Comparison of ENCODE assay signal across 27 cellular contexts in the genomic region with DNA sequence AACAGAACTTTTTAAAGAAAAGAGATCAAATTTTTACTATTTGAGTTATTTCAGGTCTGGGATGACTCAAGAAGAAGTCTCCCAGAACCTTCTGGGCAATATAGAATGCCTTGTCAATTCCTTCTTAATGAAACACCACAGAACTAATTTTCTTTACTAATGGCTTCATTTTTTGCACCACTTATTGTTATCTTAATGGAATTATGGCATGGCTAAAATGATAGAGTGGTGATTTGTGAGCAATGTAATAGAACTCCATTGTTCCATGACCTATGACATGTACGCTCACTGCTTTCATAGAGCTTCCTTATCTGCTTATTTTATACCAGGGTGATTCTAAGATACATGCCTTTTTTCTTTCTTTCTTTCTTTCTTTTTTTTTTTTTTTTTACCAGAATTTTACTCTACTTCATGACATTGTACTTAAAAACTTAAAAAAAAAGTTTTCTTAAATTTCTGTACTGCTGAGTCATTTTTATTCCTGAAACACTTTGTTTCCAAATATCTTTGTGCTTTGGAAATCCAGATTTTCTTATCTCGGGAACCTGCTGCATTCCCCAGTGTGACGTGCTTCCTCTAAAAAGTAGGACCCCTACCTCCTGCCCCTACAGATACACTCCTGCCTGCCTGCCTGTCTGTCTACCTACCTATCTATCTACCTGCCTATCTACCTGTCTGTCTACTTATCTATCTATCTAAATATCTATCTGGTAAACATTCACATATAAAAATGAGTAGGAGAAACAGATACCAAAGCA.
"Had no signal": no experiment of that assay in that cellular context is flagged by ENCODE, and none has a peak within 500 bp of the region (broad histone marks: within the 10 kb centered on the region; RNA-seq: fewer than 3 reads in every experiment).

No MANE protein-coding gene starts in this region.

- DNase-seq: activated CD4-positive, alpha-beta T cell treated with anti-CD3 and anti-CD28 coated beads for 36 hours; activated CD4-positive, alpha-beta T cell treated with anti-CD3 and anti-CD28 coated beads, Interleukin-2, amount 50 U/mL, for 4 hours; activated CD8-positive, alpha-beta memory T cell treated with anti-CD3 and anti-CD28 coated beads for 24 hours; activated CD8-positive, alpha-beta memory T cell treated with anti-CD3 and anti-CD28 coated beads, Interleukin-2, amount 50 U/mL, for 4 hours; activated naive CD4-positive, alpha-beta T cell; activated T-cell treated with anti-CD3 and anti-CD28 coated beads, Interleukin-2, amount 50 U/mL, for 24 hours; amniotic stem cell; effector CD4-positive, alpha-beta T cell; head of caudate nucleus; hypothalamus; left colon; mucosa of descending colon; nucleus accumbens; right lobe of liver; stomach; T-cell had no signal

- H3K27me3 ChIP-seq: cardiac muscle cell, right lobe of liver, stomach, suprapubic skin, tibial nerve, vagina had no signal

- H3K27ac Mint-ChIP-seq: activated CD4-positive, alpha-beta T cell treated with anti-CD3 and anti-CD28 coated beads for 36 hours; activated naive CD8-positive, alpha-beta T cell; activated T-cell treated with anti-CD3 and anti-CD28 coated beads, Interleukin-2, amount 50 U/mL, for 24 hours; activated T-helper 17 cell treated with anti-CD3 and anti-CD28 coated beads, Interleukin-2, amount 50 U/mL, for 72 hours; dendritic cell treated with granulocyte-macrophage colony-stimulating factor and Interleukin-4, amounts not matched to agents 40 ng/mL and 50 ng/mL, for 4 days; memory B cell; stimulated activated memory B cell treated with anti-CD40 and anti-IgM and Interleukin-4, amounts not matched to agents 10 μg/mL and 1 μg/mL and 100 μg/mL, for 72 hours; T-cell; T-helper 2 cell treated with Interferon-gamma antibody and Interleukin-4, amounts not matched to agents 5 μg/mL and 100 μg/mL, for 36 hours had no signal

- H3K4me3 Mint-ChIP-seq: activated CD4-positive, alpha-beta T cell treated with anti-CD3 and anti-CD28 coated beads for 36 hours; activated naive CD8-positive, alpha-beta T cell; activated T-cell treated with anti-CD3 and anti-CD28 coated beads, Interleukin-2, amount 50 U/mL, for 24 hours; activated T-helper 17 cell treated with anti-CD3 and anti-CD28 coated beads, Interleukin-2, amount 50 U/mL, for 72 hours; dendritic cell treated with granulocyte-macrophage colony-stimulating factor and Interleukin-4, amounts not matched to agents 40 ng/mL and 50 ng/mL, for 4 days; memory B cell; stimulated activated memory B cell treated with anti-CD40 and anti-IgM and Interleukin-4, amounts not matched to agents 10 μg/mL and 1 μg/mL and 100 μg/mL, for 72 hours; T-cell; T-helper 2 cell treated with Interferon-gamma antibody and Interleukin-4, amounts not matched to agents 5 μg/mL and 100 μg/mL, for 36 hours had no signal

- H3K27me3 Mint-ChIP-seq: activated T-cell treated with anti-CD3 and anti-CD28 coated beads, Interleukin-2, amount 50 U/mL, for 24 hours; activated T-helper 17 cell treated with anti-CD3 and anti-CD28 coated beads, Interleukin-2, amount 50 U/mL, for 72 hours; dendritic cell treated with granulocyte-macrophage colony-stimulating factor and Interleukin-4, amounts not matched to agents 40 ng/mL and 50 ng/mL, for 4 days; stimulated activated memory B cell treated with anti-CD40 and anti-IgM and Interleukin-4, amounts not matched to agents 10 μg/mL and 1 μg/mL and 100 μg/mL, for 72 hours; T-cell had no signal

- H3K9me3 ChIP-seq: mucosa of descending colon, right lobe of liver, stomach, suprapubic skin, tibial nerve, vagina had no signal

- H3K27ac ChIP-seq: cardiac muscle cell, right lobe of liver, skin epidermis, stomach, suprapubic skin, tibial nerve, vagina had no signal

- H3K36me3 ChIP-seq: right lobe of liver had no signal

- ATAC-seq: activated CD4-positive, alpha-beta T cell treated with anti-CD3 and anti-CD28 coated beads for 36 hours; activated T-helper 17 cell treated with anti-CD3 and anti-CD28 coated beads, Interleukin-2, amount 50 U/mL, for 72 hours; left colon; mucosa of descending colon; right lobe of liver; stimulated activated memory B cell treated with anti-CD40 and anti-IgM and Interleukin-4, amounts not matched to agents 10 μg/mL and 1 μg/mL and 100 μg/mL, for 72 hours; T-cell had no signal

- H3K36me3 Mint-ChIP-seq: activated naive CD8-positive, alpha-beta T cell; memory B cell; stimulated activated memory B cell treated with anti-CD40 and anti-IgM and Interleukin-4, amounts not matched to agents 10 μg/mL and 1 μg/mL and 100 μg/mL, for 72 hours; T-cell had no signal

- H3K4me1 Mint-ChIP-seq: activated CD4-positive, alpha-beta T cell treated with anti-CD3 and anti-CD28 coated beads for 36 hours; activated T-helper 17 cell treated with anti-CD3 and anti-CD28 coated beads, Interleukin-2, amount 50 U/mL, for 72 hours; memory B cell; stimulated activated memory B cell treated with anti-CD40 and anti-IgM and Interleukin-4, amounts not matched to agents 10 μg/mL and 1 μg/mL and 100 μg/mL, for 72 hours; T-cell had no signal

- H3K4me3 ChIP-seq: cardiac muscle cell, mucosa of descending colon, right lobe of liver, skin epidermis, stomach, suprapubic skin, tibial nerve, vagina had no signal

- H3K4me1 ChIP-seq: right lobe of liver, suprapubic skin had no signal

- H3K9me3 Mint-ChIP-seq: activated T-cell treated with anti-CD3 and anti-CD28 coated beads, Interleukin-2, amount 50 U/mL, for 24 hours; dendritic cell treated with granulocyte-macrophage colony-stimulating factor and Interleukin-4, amounts not matched to agents 40 ng/mL and 50 ng/mL, for 4 days; stimulated activated memory B cell treated with anti-CD40 and anti-IgM and Interleukin-4, amounts not matched to agents 10 μg/mL and 1 μg/mL and 100 μg/mL, for 72 hours; T-cell had no signal
